In the genomic region with DNA sequence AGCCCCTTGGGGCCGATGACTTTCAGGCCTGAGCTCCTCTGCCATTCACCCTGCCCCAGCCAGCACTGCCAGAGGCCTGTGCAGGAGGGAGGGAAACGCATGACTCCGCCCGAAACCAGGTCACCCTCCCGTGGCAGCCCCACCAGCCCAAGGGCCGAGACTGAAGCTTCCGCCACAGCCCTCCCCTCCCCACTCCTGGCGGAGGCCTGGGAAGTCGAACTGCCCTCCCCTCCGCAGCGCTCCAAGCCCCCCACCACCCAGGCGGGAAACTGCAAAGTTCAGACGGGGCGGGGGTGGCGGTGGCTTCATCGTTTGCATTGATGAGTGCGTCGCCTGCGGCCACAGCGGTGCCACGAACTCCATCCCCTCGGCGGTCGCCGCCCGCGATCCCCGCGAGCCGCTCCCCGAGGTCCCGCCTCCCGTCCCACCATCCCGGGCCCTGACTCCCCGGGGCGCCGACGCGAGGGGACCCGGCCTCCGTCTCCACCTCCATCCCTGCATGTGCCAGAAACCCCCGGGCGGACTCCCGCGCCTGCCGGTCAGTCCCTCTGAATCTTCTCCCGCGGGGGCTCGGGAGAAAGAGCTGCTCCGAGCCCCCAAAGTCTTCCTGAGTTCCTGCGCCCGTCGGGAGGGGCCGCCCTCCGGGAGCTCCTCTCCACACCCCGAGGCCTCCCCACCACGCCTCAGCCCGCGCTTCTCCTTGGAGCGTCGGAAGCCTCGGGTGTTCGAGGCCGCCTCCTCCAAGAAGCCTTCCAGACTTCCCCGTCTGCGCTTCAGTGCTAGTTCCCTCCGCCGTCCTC, we compare ENCODE assay signal across 8 cellular contexts. TPM values are rescaled to one million over a fixed set of nuclear protein-coding genes. Genes with fewer than 3 reads are reported as not detected.
DNase-seq lines count a peak whose midpoint lies in the region; ATAC-seq and TF ChIP-seq lines count a peak whose summit lies in the region.

No MANE protein-coding gene starts in this region.

- H3K27ac ChIP-seq in KMS-11, result no peak overlapping the region; the same call in 1 of the 2 replicates
- H3K27ac ChIP-seq in liver (ENCODE audit: low read depth in 1 of 2, low read length in 2 of 2), result no peak overlapping the region

- peaks cover 6% of the 10 kb centered on the region for H3K4me1 Mint-ChIP-seq in type B pancreatic cell (ENCODE audit: unreplicated experiment)

- H2AFZ ChIP-seq in KMS-11 (ENCODE audit: low read depth), result peak overlapping the region; percentile 99

- H3K36me3 Mint-ChIP-seq in type B pancreatic cell, result no peaks in the 10 kb centered on the region

- peak overlapping the region; percentile 61 for H3K4me3 Mint-ChIP-seq in type B pancreatic cell

- H4K20me1 ChIP-seq in KMS-11 (ENCODE audit: insufficient read depth), result no peaks in the 10 kb centered on the region

- no peaks in the 10 kb centered on the region for H3K9me3 ChIP-seq in liver (ENCODE audit: control insufficient read depth in 4 of 4, low read length in 3 of 4)

- DNase-seq in COLO668 (lab: John Stamatoyannopoulos, UW; ENCODE audit: unreplicated experiment), result peak; percentile 48
- no peak for DNase-seq in astrocyte of the spinal cord (ENCODE audit: low read depth, low spot score)
- no peak for DNase-seq in type B pancreatic cell (ENCODE audit: extremely low spot score, unreplicated experiment)
- DNase-seq in nucleus accumbens (lab: John Stamatoyannopoulos, UW), result no peak
- no peak for DNase-seq in NCI-H345 treated with DMSO at 0.1 percent for 48 hours (lab: John Stamatoyannopoulos, UW; ENCODE audit: unreplicated experiment)

- H3K27me3 ChIP-seq in KMS-11 (ENCODE audit: insufficient read depth, low read depth) (no peaks in the 10 kb centered on the region), liver (ENCODE audit: control insufficient read depth in 4 of 4, insufficient read depth in 4 of 4, low read length in 3 of 4) (no peaks in the 10 kb centered on the region)

- H3K4me1 ChIP-seq in KMS-11 (ENCODE audit: low read depth, poor library complexity, severe bottlenecking) (peaks cover 4% of the 10 kb centered on the region), liver (ENCODE audit: control insufficient read depth in 4 of 4, insufficient read depth in 4 of 4, low read length in 3 of 4) (peaks cover 0 to 10% (median 6%) of the 10 kb centered on the region in 4 donors)

- TF ChIP-seq CTCF in KMS-11 (conservative IDR thresholded peaks at IDR 0.05; ENCODE audit: low read depth, low read length) (no peak), astrocyte of the spinal cord (IDR thresholded peaks at IDR 0.05; ENCODE audit: low read depth, low read length) (no peak), liver (IDR thresholded peaks at IDR 0.05; ENCODE audit: low read depth, low read length, missing input control) (no peak), type B pancreatic cell (conservative IDR thresholded peaks at IDR 0.05) (no peak)

- no peak for TF ChIP-seq RAD21 in liver (IDR thresholded peaks at IDR 0.05)

- H3K4me3 ChIP-seq in KMS-11 (IDR thresholded peaks at IDR 0.05; ENCODE audit: insufficient read depth, low read depth, low read length) (peak overlapping the region; percentile 92), astrocyte of the spinal cord (ENCODE audit: low read depth, low read length) (peak overlapping the region; percentile 20), liver (ENCODE audit: low read depth in 1 of 3, low read length in 3 of 3) (peak overlapping the region in 2 of 3 donors; percentile 27 to 53)

- H3K9ac ChIP-seq in KMS-11 (peak overlapping the region; percentile 76), liver (ENCODE audit: low read depth in 1 of 2, low read length in 2 of 2) (peak overlapping the region in 1 of 2 donors; percentile 27)

- H3K27ac Mint-ChIP-seq in type B pancreatic cell, result peak overlapping the region; percentile 48

- H3K9me3 Mint-ChIP-seq in type B pancreatic cell, result no peaks in the 10 kb centered on the region

- H3K4me2 ChIP-seq in KMS-11, result peak overlapping the region; percentile 59

- in situ Hi-C loops in astrocyte of the spinal cord (cut with HindIII; ENCODE audit: low sequenced_read_pairs), result no loop called here

- H3K79me2 ChIP-seq in KMS-11 (ENCODE audit: insufficient read depth, low read depth), result no peaks in the 10 kb centered on the region

- peaks cover 27% of the 10 kb centered on the region for H3K27me3 Mint-ChIP-seq in type B pancreatic cell

- H3K36me3 ChIP-seq in KMS-11 (ENCODE audit: insufficient read depth) (no peaks in the 10 kb centered on the region), liver (ENCODE audit: control insufficient read depth in 4 of 4, insufficient read depth in 3 of 4, low read depth in 1 of 4, low read length in 3 of 4) (no peaks in the 10 kb centered on the region)

- WGBS in liver, result 13% methylated on average over 68 of the region's 68 CpGs

- peak; percentile 39 for ATAC-seq in GM19397 (IDR thresholded peaks at IDR 0.05; ENCODE audit: unreplicated experiment)

TF ChIP-seq in liver, 16 proteins besides CTCF, POLR2A, EP300 and RAD21:
- TF ChIP-seq NR2F2 (IDR thresholded peaks at IDR 0.05) (no peak), YY1 (IDR thresholded peaks at IDR 0.05) (no peak), HNF4A (conservative IDR thresholded peaks at IDR 0.05) (no peak), HNF4G (IDR thresholded peaks at IDR 0.05) (no peak), EGR1 (IDR thresholded peaks at IDR 0.05; ENCODE audit: low read depth in 2 of 2) (no peak), FOXA2 (IDR thresholded peaks at IDR 0.05) (no peak), SP1 (IDR thresholded peaks at IDR 0.05) (no peak), FOXA1 (IDR thresholded peaks at IDR 0.05) (no peak), RXRA (IDR thresholded peaks at IDR 0.05) (no peak), GABPA (IDR thresholded peaks at IDR 0.05 in 1 of 2, conservative IDR thresholded peaks at IDR 0.05 in 1 of 2) (no peak)
- TF ChIP-seq, protein P1, sequence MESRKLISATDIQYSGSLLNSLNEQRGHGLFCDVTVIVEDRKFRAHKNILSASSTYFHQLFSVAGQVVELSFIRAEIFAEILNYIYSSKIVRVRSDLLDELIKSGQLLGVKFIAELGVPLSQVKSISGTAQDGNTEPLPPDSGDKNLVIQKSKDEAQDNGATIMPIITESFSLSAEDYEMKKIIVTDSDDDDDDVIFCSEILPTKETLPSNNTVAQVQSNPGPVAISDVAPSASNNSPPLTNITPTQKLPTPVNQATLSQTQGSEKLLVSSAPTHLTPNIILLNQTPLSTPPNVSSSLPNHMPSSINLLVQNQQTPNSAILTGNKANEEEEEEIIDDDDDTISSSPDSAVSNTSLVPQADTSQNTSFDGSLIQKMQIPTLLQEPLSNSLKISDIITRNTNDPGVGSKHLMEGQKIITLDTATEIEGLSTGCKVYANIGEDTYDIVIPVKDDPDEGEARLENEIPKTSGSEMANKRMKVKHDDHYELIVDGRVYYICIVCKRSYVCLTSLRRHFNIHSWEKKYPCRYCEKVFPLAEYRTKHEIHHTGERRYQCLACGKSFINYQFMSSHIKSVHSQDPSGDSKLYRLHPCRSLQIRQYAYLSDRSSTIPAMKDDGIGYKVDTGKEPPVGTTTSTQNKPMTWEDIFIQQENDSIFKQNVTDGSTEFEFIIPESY (IDR thresholded peaks at IDR 0.05), result no peak
- TF ChIP-seq, protein P2, sequence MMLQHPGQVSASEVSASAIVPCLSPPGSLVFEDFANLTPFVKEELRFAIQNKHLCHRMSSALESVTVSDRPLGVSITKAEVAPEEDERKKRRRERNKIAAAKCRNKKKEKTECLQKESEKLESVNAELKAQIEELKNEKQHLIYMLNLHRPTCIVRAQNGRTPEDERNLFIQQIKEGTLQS (IDR thresholded peaks at IDR 0.05), result no peak
- TF ChIP-seq, protein P3, sequence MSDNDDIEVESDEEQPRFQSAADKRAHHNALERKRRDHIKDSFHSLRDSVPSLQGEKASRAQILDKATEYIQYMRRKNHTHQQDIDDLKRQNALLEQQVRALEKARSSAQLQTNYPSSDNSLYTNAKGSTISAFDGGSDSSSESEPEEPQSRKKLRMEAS (IDR thresholded peaks at IDR 0.05), result no peak

RNA-seq across cellular contexts. Expression of a gene that starts 0.7 kb away (rescaled TPM):
- 1 to 10 TPM in 1 of 2 donors, under 1 TPM in 1; 0.92 to 1.2 TPM for total RNA-seq in liver
- 1 to 10 TPM in 1 of 2 donors, under 1 TPM in 1; 0.14 to 1.1 TPM for polyA plus RNA-seq in liver
- 3.0 and 7.6 TPM in 2 replicates for total RNA-seq in type B pancreatic cell (ENCODE audit: low replicate concordance)

Comparison
In these comparisons a context has a peak if more than half of its experiments do, and no peak if none do; other contexts are left out.
1. H3K4me3 ChIP-seq: peak in every context shown above with its lines; median percentile 92 in KMS-11; 40 in liver; 20 in astrocyte of the spinal cord.